In genomic region chr11:111542606-111543275, GRCh38 we compare ENCODE assay signal across 1 cellular context.
TF ChIP-seq lines count a peak whose summit lies in the region.

No MANE protein-coding gene starts in this region.

TF ChIP-seq in WTC11, 78 proteins besides CTCF, POLR2A, EP300 and RAD21 (continued from another document):
- TF ChIP-seq ATF6 (CRISPR knock-in tag; IDR thresholded peaks at IDR 0.05) = no peak
- no peak for TF ChIP-seq ZNF416 (CRISPR knock-in tag; IDR thresholded peaks at IDR 0.05)
- TF ChIP-seq FOXK1 (CRISPR knock-in tag; IDR thresholded peaks at IDR 0.05) = no peak
- no peak for TF ChIP-seq ZBTB21 (CRISPR knock-in tag; IDR thresholded peaks at IDR 0.05; ENCODE audit: borderline replicate concordance)
- no peak for TF ChIP-seq ZNF232 (CRISPR knock-in tag; IDR thresholded peaks at IDR 0.05)
- no peak for TF ChIP-seq TEAD4 (CRISPR knock-in tag; IDR thresholded peaks at IDR 0.05)
- TF ChIP-seq USF2 (CRISPR knock-in tag; IDR thresholded peaks at IDR 0.05) = no peak
- no peak for TF ChIP-seq ZNF317 (CRISPR knock-in tag; IDR thresholded peaks at IDR 0.05; ENCODE audit: borderline replicate concordance, low read depth)
- no peak for TF ChIP-seq E2F1 (CRISPR knock-in tag; IDR thresholded peaks at IDR 0.05)
- no peak for TF ChIP-seq NR3C1 (CRISPR knock-in tag; conservative IDR thresholded peaks at IDR 0.05; ENCODE audit: low read depth)
- TF ChIP-seq RELA (CRISPR knock-in tag; IDR thresholded peaks at IDR 0.05; ENCODE audit: borderline replicate concordance) = no peak
TF ChIP-seq in WTC11: peak in this region for 0.
